ENCODE assay signal across 8 cellular contexts in genomic region chr2:200509608-200510433, GRCh38. TPM values are rescaled to one million over a fixed set of nuclear protein-coding genes. Genes with fewer than 3 reads are reported as not detected.
DNase-seq lines count a peak whose midpoint lies in the region; ATAC-seq and TF ChIP-seq lines count a peak whose summit lies in the region.

Gene KCTD18, minus strand, starts transcription at chr2:200510068. Its CDS starts 3,052 bp downstream, at chr2:200507016.

- POLR2A ChIA-PET in activated B cell treated with CpG ODN at 0.5 μM for 24 hours (lab: Charles Lee), result interaction anchor here (1.1 to 2.5 kb wide), 6 partner anchors 12 to 555 kb away, joined by 4 to 21 read pairs (median 6); partner anchors contain the start of genes BZW1, CLK1, MAIP1 and SGO2

- intact Hi-C loops in activated B cell treated with CpG ODN at 0.5 μM for 24 hours (cut with micrococcal nuclease), result loop anchor here (1.0 to 5.0 kb wide), 5 partner anchors 16 to 658 kb away; partner anchors contain the start of genes BZW1, C2orf69, FTCDNL1 and SGO2
- intact Hi-C loops in spleen (cut with DNase I; ENCODE audit: low total_unique reads), result no loop called here

- peaks cover 0 to 9% (median 0%) of the 10 kb centered on the region in 7 donors for H3K27me3 ChIP-seq in spleen (replicated peaks in 1 of 7)

- H3K9me3 ChIP-seq in spleen, result no peaks in the 10 kb centered on the region

- H3K4me3 ChIP-seq in cardiac fibroblast (replicated peaks in 1 of 2; ENCODE audit: low read depth in 2 of 2, low read length in 2 of 2) (peak within 1 kb of the TSS; percentile 59 to 75), spleen (peak within 1 kb of the TSS; percentile 56 to 79 (median 72))

- H3K4me1 Mint-ChIP-seq in activated B cell treated with CpG ODN at 0.5 μM for 24 hours (peaks cover 27% of the 10 kb centered on the region), immature natural killer cell (peaks cover 20 to 35% of the 10 kb centered on the region in 2 donors)

- peaks cover 0 to 44% (median 15%) of the 10 kb centered on the region in 6 donors for H3K4me1 ChIP-seq in spleen

- DNase-seq in AG08396 (ENCODE audit: low spot score) (peak; percentile 98), NCI-H226 (peak; percentile 69), activated B cell treated with CpG ODN at 0.5 μM for 24 hours (peak; percentile 93), cardiac fibroblast (ENCODE audit: low read depth in 2 of 2) (peak; percentile 81 to 91), immature natural killer cell (peak; percentile 89 to 91 (median 90)), spleen (peak; percentile 100)

- peak within 1 kb of the TSS; percentile 68 to 94 (median 86) for H3K27ac ChIP-seq in spleen

- H3K4me3 Mint-ChIP-seq in activated B cell treated with CpG ODN at 0.5 μM for 24 hours (peak within 1 kb of the TSS; percentile 90), immature natural killer cell (peak within 1 kb of the TSS; percentile 89 to 95 (median 92))

- CTCF ChIA-PET in activated B cell treated with CpG ODN at 0.5 μM for 24 hours (lab: Charles Lee), result interaction anchor here (0.6 to 2.9 kb wide), 5 partner anchors 12 to 61 kb away, joined by 3 to 14 read pairs (median 4); partner anchors contain the start of gene SGO2

- H3K27me3 Mint-ChIP-seq in activated B cell treated with CpG ODN at 0.5 μM for 24 hours (peaks cover 2% of the 10 kb centered on the region), immature natural killer cell (ENCODE audit: low read depth in 3 of 3) (peaks cover 2 to 8% (median 3%) of the 10 kb centered on the region in 3 donors)

- peak; percentile 84 for ATAC-seq in GM18873 (IDR thresholded peaks at IDR 0.05; ENCODE audit: low FRiP score, unreplicated experiment)
- peak; percentile 98 for ATAC-seq in HG03135 (IDR thresholded peaks at IDR 0.05; ENCODE audit: unreplicated experiment)
- ATAC-seq in activated B cell treated with CpG ODN at 0.5 μM for 24 hours (ENCODE audit: low read depth), result peak; percentile 99

- H3K36me3 Mint-ChIP-seq in activated B cell treated with CpG ODN at 0.5 μM for 24 hours (ENCODE audit: low read depth), result peaks cover 14% of the 10 kb centered on the region
- peaks cover 0 to under 1% (median 0%) of the 10 kb centered on the region in 3 donors for H3K36me3 Mint-ChIP-seq in immature natural killer cell

- peak; percentile 62 for TF ChIP-seq CTCF in activated B cell treated with CpG ODN at 0.5 μM for 24 hours (IDR thresholded peaks at IDR 0.05)
- TF ChIP-seq CTCF in cardiac fibroblast (IDR thresholded peaks at IDR 0.05; ENCODE audit: low read depth, low read length), result peak; percentile 52
- TF ChIP-seq CTCF in spleen (IDR thresholded peaks at IDR 0.05 in 8 of 11, conservative IDR thresholded peaks at IDR 0.05 in 3 of 11), result peak; percentile 57 to 97 (median 90)

- H3K27ac Mint-ChIP-seq in activated B cell treated with CpG ODN at 0.5 μM for 24 hours, result peak within 1 kb of the TSS; percentile 88
- H3K27ac Mint-ChIP-seq in immature natural killer cell, result peak within 1 kb of the TSS; percentile 84 to 97 (median 96)

- H3K9me3 Mint-ChIP-seq in activated B cell treated with CpG ODN at 0.5 μM for 24 hours (no peaks in the 10 kb centered on the region), immature natural killer cell (no peaks in the 10 kb centered on the region)

- 0 to 1% (median 0%) methylated on average over 34 to 78 of the region's 78 CpGs for WGBS in spleen, 5 donors

- H3K36me3 ChIP-seq in spleen, result peaks cover 0 to 19% (median 0%) of the 10 kb centered on the region in 6 donors

- peak in 1 of 3 donors; percentile 82 for TF ChIP-seq POLR2A in spleen (IDR thresholded peaks at IDR 0.05)

RNA-seq across cellular contexts. Expression of gene KCTD18, which starts in this region (rescaled TPM):
- total RNA-seq in activated B cell treated with CpG ODN at 0.5 μM for 24 hours (18.5 and 18.9 TPM in 2 replicates), spleen (10 to 100 TPM; 11.1 to 21.5 (median 17.0) TPM)
- polyA plus RNA-seq in immature natural killer cell (10 to 100 TPM; 15.5 to 19.9 (median 16.0) TPM), spleen (10 to 100 TPM; 11.6 to 12.0 (median 11.6) TPM)

Comparison
In these comparisons a context has a peak if more than half of its experiments do, and no peak if none do; other contexts are left out.
1. Peak in every context shown above with its lines: DNase-seq, ATAC-seq, H3K4me3 ChIP-seq and H3K27ac ChIP-seq.